In the genomic region with DNA sequence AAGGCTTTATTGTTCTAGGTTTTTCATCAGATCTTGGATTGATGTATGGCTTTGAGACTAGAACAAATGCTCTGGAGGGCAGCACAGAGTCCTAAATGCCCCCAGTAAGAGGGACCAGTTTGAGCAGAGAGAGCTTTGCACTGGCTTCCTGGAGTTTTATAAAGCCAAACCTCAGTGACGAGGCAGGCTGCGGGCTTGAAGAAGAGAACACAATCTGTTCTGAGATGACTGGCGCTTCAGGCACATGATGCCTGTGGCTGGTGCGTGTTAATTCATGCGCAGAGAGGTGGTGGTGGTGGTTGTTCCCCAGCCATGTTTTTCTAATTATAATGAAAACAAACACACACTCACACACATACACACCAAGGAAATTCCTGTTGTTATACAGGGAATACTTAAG, we compare ENCODE assay signal across 8 cellular contexts.
DNase-seq lines count a peak whose midpoint lies in the region; ATAC-seq and TF ChIP-seq lines count a peak whose summit lies in the region.
"Not testable (repeated sequence)": the region's sequence is repeated elsewhere in the genome, so short reads cannot be mapped to it uniquely, and the experiment has no call there.

No MANE protein-coding gene starts in this region.

- not testable (repeated sequence) for H3K4me1 Mint-ChIP-seq in CD8-positive, alpha-beta T cell (ENCODE audit: low read depth); activated CD8-positive, alpha-beta T cell treated with anti-CD3 and anti-CD28 coated beads for 36 hours (ENCODE audit: low read depth); stimulated activated memory B cell treated with anti-CD40 and anti-IgM and Interleukin-4, amounts not matched to agents 10 μg/mL and 1 μg/mL and 100 μg/mL, for 72 hours

- not testable (repeated sequence) for H3K27me3 Mint-ChIP-seq in CD8-positive, alpha-beta T cell (ENCODE audit: low read depth); activated CD8-positive, alpha-beta T cell treated with anti-CD3 and anti-CD28 coated beads for 36 hours; stimulated activated memory B cell treated with anti-CD40 and anti-IgM and Interleukin-4, amounts not matched to agents 10 μg/mL and 1 μg/mL and 100 μg/mL, for 72 hours

- H3K27ac Mint-ChIP-seq in CD8-positive, alpha-beta T cell; activated CD8-positive, alpha-beta T cell treated with anti-CD3 and anti-CD28 coated beads for 36 hours; stimulated activated memory B cell treated with anti-CD40 and anti-IgM and Interleukin-4, amounts not matched to agents 10 μg/mL and 1 μg/mL and 100 μg/mL, for 72 hours: not testable (repeated sequence)

- not testable (repeated sequence) for H3K27ac ChIP-seq in CD8-positive, alpha-beta T cell (ENCODE audit: low read depth, low read length)

- H3K36me3 Mint-ChIP-seq in CD8-positive, alpha-beta T cell; activated CD8-positive, alpha-beta T cell treated with anti-CD3 and anti-CD28 coated beads for 36 hours (ENCODE audit: low read depth); stimulated activated memory B cell treated with anti-CD40 and anti-IgM and Interleukin-4, amounts not matched to agents 10 μg/mL and 1 μg/mL and 100 μg/mL, for 72 hours: not testable (repeated sequence)

- CTCF ChIA-PET in CD8-positive, alpha-beta T cell (lab: Charles Lee); activated CD8-positive, alpha-beta T cell treated with anti-CD3 and anti-CD28 coated beads for 36 hours (lab: Charles Lee): not testable (repeated sequence)

- not testable (repeated sequence) for H3K4me3 ChIP-seq in CD8-positive, alpha-beta T cell (ENCODE audit: low read depth, low read length)

- DNase-seq in CD8-positive, alpha-beta T cell, result peak in 6 of 7 experiments; percentile 1 to 57 (median 29)
- peak; percentile 16 for DNase-seq in T-helper 22 cell (ENCODE audit: low read depth)
- DNase-seq in activated CD8-positive, alpha-beta T cell treated with anti-CD3 and anti-CD28 coated beads for 36 hours, result peak; percentile 74
- peak; percentile 60 for DNase-seq in activated naive CD4-positive, alpha-beta T cell treated with Interleukin-2 at 50 U/mL for 16 hours
- DNase-seq in fibroblast of gingiva (ENCODE audit: low read depth), result peak; percentile 79
- DNase-seq in stimulated activated CD4-positive, alpha-beta T cell treated with anti-CD3 and anti-CD28 coated beads, Interleukin-12 subunit alpha, Interleukin-12 subunit beta, amount 100 ng/mL, for 48 hours (ENCODE audit: low read depth in 2 of 3, low spot score in 1 of 3), result peak; percentile 7 to 21 (median 14)

- H3K4me3 Mint-ChIP-seq in CD8-positive, alpha-beta T cell; activated CD8-positive, alpha-beta T cell treated with anti-CD3 and anti-CD28 coated beads for 36 hours; stimulated activated memory B cell treated with anti-CD40 and anti-IgM and Interleukin-4, amounts not matched to agents 10 μg/mL and 1 μg/mL and 100 μg/mL, for 72 hours: not testable (repeated sequence)

- not testable (repeated sequence) for H3K27me3 ChIP-seq in CD8-positive, alpha-beta T cell (ENCODE audit: insufficient read depth, low read length)

- intact Hi-C loops in CD8-positive, alpha-beta T cell (cut with DNase I, micrococcal nuclease); activated CD8-positive, alpha-beta T cell treated with anti-CD3 and anti-CD28 coated beads for 36 hours (cut with micrococcal nuclease): not testable (repeated sequence)

- peak; percentile 92 for ATAC-seq in CD8-positive, alpha-beta T cell
- ATAC-seq in HG02885 (IDR thresholded peaks at IDR 0.05; ENCODE audit: poor library complexity, unreplicated experiment), result peak; percentile 61
- peak; percentile 66 for ATAC-seq in activated CD8-positive, alpha-beta T cell treated with anti-CD3 and anti-CD28 coated beads for 36 hours
- ATAC-seq in stimulated activated memory B cell treated with anti-CD40 and anti-IgM and Interleukin-4, amounts not matched to agents 10 μg/mL and 1 μg/mL and 100 μg/mL, for 72 hours, result peak; percentile 73

- H3K4me1 ChIP-seq in CD8-positive, alpha-beta T cell (ENCODE audit: insufficient read depth, low read length), result not testable (repeated sequence)

- POLR2A ChIA-PET in CD8-positive, alpha-beta T cell (lab: Charles Lee); activated CD8-positive, alpha-beta T cell treated with anti-CD3 and anti-CD28 coated beads for 36 hours (lab: Charles Lee): not testable (repeated sequence)

- H3K9me3 Mint-ChIP-seq in CD8-positive, alpha-beta T cell; activated CD8-positive, alpha-beta T cell treated with anti-CD3 and anti-CD28 coated beads for 36 hours; stimulated activated memory B cell treated with anti-CD40 and anti-IgM and Interleukin-4, amounts not matched to agents 10 μg/mL and 1 μg/mL and 100 μg/mL, for 72 hours: not testable (repeated sequence)

- H3K36me3 ChIP-seq in CD8-positive, alpha-beta T cell (ENCODE audit: insufficient read depth, low read length), result not testable (repeated sequence)

- TF ChIP-seq CTCF in CD8-positive, alpha-beta T cell (IDR thresholded peaks at IDR 0.05); activated CD8-positive, alpha-beta T cell treated with anti-CD3 and anti-CD28 coated beads for 36 hours (IDR thresholded peaks at IDR 0.05): not testable (repeated sequence)

- not testable (repeated sequence) for H3K9me3 ChIP-seq in CD8-positive, alpha-beta T cell (ENCODE audit: low read length)

Comparison
In these comparisons a context has a peak if more than half of its experiments do, and no peak if none do; other contexts are left out.
1. DNase-seq: peak in every context shown above with its lines; median percentile 79 in fibroblast of gingiva; 74 in activated CD8-positive, alpha-beta T cell treated with anti-CD3 and anti-CD28 coated beads for 36 hours; 60 in activated naive CD4-positive, alpha-beta T cell treated with Interleukin-2 at 50 U/mL for 16 hours; 29 in CD8-positive, alpha-beta T cell; 16 in T-helper 22 cell; 14 in stimulated activated CD4-positive, alpha-beta T cell treated with anti-CD3 and anti-CD28 coated beads, Interleukin-12 subunit alpha, Interleukin-12 subunit beta, amount 100 ng/mL, for 48 hours.